ENCODE assay signal across 2 cellular contexts in the genomic region with DNA sequence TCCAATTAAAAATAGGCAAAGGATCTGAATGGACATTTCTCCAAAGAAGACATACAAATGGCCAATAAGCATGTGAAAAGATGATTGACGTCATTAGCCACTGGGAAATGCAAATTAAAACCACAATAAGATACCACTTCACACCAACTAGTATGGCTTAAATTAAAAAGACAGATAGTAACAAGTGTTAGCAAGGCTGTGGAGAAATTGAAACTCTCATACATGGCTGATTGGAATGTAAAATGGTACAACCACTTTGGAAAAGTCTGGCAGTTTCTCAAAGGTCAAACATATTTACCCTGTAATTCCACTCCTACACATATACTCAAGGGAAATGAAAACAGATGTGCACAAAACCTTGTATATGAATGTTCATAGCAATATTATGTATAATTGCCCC.
TF ChIP-seq lines count a peak whose summit lies in the region.

No MANE protein-coding gene starts in this region.

TF ChIP-seq in HepG2, 621 proteins besides CTCF, POLR2A, EP300 and RAD21:
- TF ChIP-seq ZNF7 (CRISPR knock-in tag; IDR thresholded peaks at IDR 0.05) (0 out of 2 replicates have a peak, but pooled peaks have one; percentile 54), CREB1 (IDR thresholded peaks at IDR 0.05) (0 out of 2 replicates have a peak, but pooled peaks have one; percentile 20), CREB1 (CRISPR knock-in tag; IDR thresholded peaks at IDR 0.05) (no peak), ZNF207 (IDR thresholded peaks at IDR 0.05; ENCODE audit: borderline replicate concordance) (no peak), ATF7 (IDR thresholded peaks at IDR 0.05) (0 out of 2 replicates have a peak, but pooled peaks have one; percentile 9), ATF7 (CRISPR knock-in tag; IDR thresholded peaks at IDR 0.05) (no peak), SYNCRIP (IDR thresholded peaks at IDR 0.05; ENCODE audit: insufficient read depth, low read depth, low read length) (no peak)

TF ChIP-seq in K562, 482 proteins besides CTCF, POLR2A, EP300 and RAD21:
- TF ChIP-seq MTF1 (CRISPR knock-in tag; IDR thresholded peaks at IDR 0.05; ENCODE audit: borderline replicate concordance) (no peak), MIER1 (IDR thresholded peaks at IDR 0.05; ENCODE audit: low read depth) (peak; percentile 91), TBL1XR1 (IDR thresholded peaks at IDR 0.05; ENCODE audit: low read length in 2 of 2) (no peak), ZFP36 (IDR thresholded peaks at IDR 0.05; ENCODE audit: low read depth, low read length, partially characterized antibody) (peak; percentile 29), BHLHE40 (IDR thresholded peaks at IDR 0.05; ENCODE audit: low read length) (no peak), ELF4 (CRISPR knock-in tag; IDR thresholded peaks at IDR 0.05) (no peak), U2AF1 (optimal IDR thresholded peaks at IDR 0.05; ENCODE audit: low read depth, low read length) (no peak), RBM25 (IDR thresholded peaks at IDR 0.05; ENCODE audit: low read depth, low read length, severe bottlenecking) (peak; percentile 71)
